In genomic region chr9:120389300-120389699, GRCh38 we compare ENCODE assay signal across 20 cellular contexts.
DNase-seq lines count a peak whose midpoint lies in the region; TF ChIP-seq lines count a peak whose summit lies in the region.
"Had no signal": no experiment of that assay in that cellular context is flagged by ENCODE, and none has a peak within 500 bp of the region (broad histone marks: within the 10 kb centered on the region; RNA-seq: fewer than 3 reads in every experiment).

No MANE protein-coding gene starts in this region.

- peaks cover 12 to 78% (median 71%) of the 10 kb centered on the region in 10 experiments for H3K4me1 ChIP-seq in BLaER1 treated with 17β-estradiol and CSF1 and Interleukin-3, amounts not matched to agents 10 nM and 100 nM
- H3K4me1 ChIP-seq in endodermal cell (ENCODE audit: control insufficient read depth, insufficient read depth, low read length): no peaks in the 10 kb centered on the region

- H3K4me3 Mint-ChIP-seq in endodermal cell (no peak overlapping the region), mesothelial cell of epicardium (no peak overlapping the region)
- H3K4me3 Mint-ChIP-seq: CD14-positive monocyte; CD8-positive, alpha-beta memory T cell; GM23338 had no signal

- H3K4me1 Mint-ChIP-seq in endodermal cell: no peaks in the 10 kb centered on the region
- peaks cover 39% of the 10 kb centered on the region for H3K4me1 Mint-ChIP-seq in mesothelial cell of epicardium
- H3K4me1 Mint-ChIP-seq: CD14-positive monocyte had no signal

- no peak overlapping the region for H3K4me3 ChIP-seq in BLaER1 treated with 17β-estradiol and CSF1 and Interleukin-3, amounts not matched to agents 10 nM and 100 nM
- no peak overlapping the region for H3K4me3 ChIP-seq in endodermal cell (ENCODE audit: low read length)
- H3K4me3 ChIP-seq: A549, GM23338, K562 had no signal

- DNase-seq in endodermal cell: no peak
- DNase-seq in mesothelial cell of epicardium (ENCODE audit: low spot score in 2 of 2, unreplicated experiment in 2 of 2): no peak
- no peak for DNase-seq in activated gamma-delta T cell treated with Interleukin-2 at 50 U/mL for 16 hours
- no peak for DNase-seq in activated T-cell treated with anti-CD3 and anti-CD28 coated beads, Interleukin-2, amount 50 U/mL, for 1 hour
- no peak for DNase-seq in stimulated activated CD4-positive, alpha-beta T cell treated with anti-CD3 and anti-CD28 coated beads, Interleukin-2, amount 100 ng/mL, for 48 hours
- DNase-seq: AML-193; CD8-positive, alpha-beta memory T cell; COR-L47; DMS 273 treated with DMSO at 0.1 percent for 48 hours; DMS79; GDM1; HCEC 1CT; IMR-90 had no signal

- H3K9ac ChIP-seq in BLaER1 treated with 17β-estradiol and CSF1 and Interleukin-3, amounts not matched to agents 10 nM and 100 nM: peak overlapping the region in 1 of 11 experiments; percentile 24; a peak in 1 of 22 replicates
- no peak overlapping the region for H3K9ac ChIP-seq in endodermal cell (ENCODE audit: extremely low read depth, low read length, poor library complexity, severe bottlenecking)

- TF ChIP-seq CTCF in 22Rv1 (IDR thresholded peaks at IDR 0.05) (no peak), endodermal cell (conservative IDR thresholded peaks at IDR 0.05) (no peak), mesothelial cell of epicardium (IDR thresholded peaks at IDR 0.05; ENCODE audit: unreplicated experiment) (no peak)

- peak overlapping the region; percentile 40 for H3K27ac Mint-ChIP-seq in endodermal cell
- peak overlapping the region; percentile 49 for H3K27ac Mint-ChIP-seq in mesothelial cell of epicardium
- H3K27ac Mint-ChIP-seq: CD8-positive, alpha-beta memory T cell had no signal

- H3K27me3 ChIP-seq in BLaER1 treated with 17β-estradiol and CSF1 and Interleukin-3, amounts not matched to agents 10 nM and 100 nM: no peaks in the 10 kb centered on the region
- H3K27me3 ChIP-seq in endodermal cell (ENCODE audit: control insufficient read depth, insufficient read depth, low read length, poor library complexity, severe bottlenecking): no peaks in the 10 kb centered on the region

- H3K9me3 Mint-ChIP-seq in endodermal cell (no peaks in the 10 kb centered on the region), mesothelial cell of epicardium (no peaks in the 10 kb centered on the region)
- H3K9me3 Mint-ChIP-seq: CD14-positive monocyte; CD8-positive, alpha-beta memory T cell; GM23338 had no signal

- H3K36me3 Mint-ChIP-seq in endodermal cell (ENCODE audit: low read depth) (peaks cover 60% of the 10 kb centered on the region), mesothelial cell of epicardium (peaks cover 24% of the 10 kb centered on the region)

- peaks cover 53 to 75% (median 60%) of the 10 kb centered on the region in 11 experiments for H3K36me3 ChIP-seq in BLaER1 treated with 17β-estradiol and CSF1 and Interleukin-3, amounts not matched to agents 10 nM and 100 nM
- H3K36me3 ChIP-seq in endodermal cell (ENCODE audit: control insufficient read depth, insufficient read depth, low read length): peaks cover 51% of the 10 kb centered on the region

- H3K27ac ChIP-seq in 22Rv1 (peak overlapping the region; percentile 31), endodermal cell (ENCODE audit: low read depth, low read length) (no peak overlapping the region)
- peak overlapping the region in 5 of 11 experiments; percentile 30 to 93 (median 92); a peak in 6 of 22 replicates for H3K27ac ChIP-seq in BLaER1 treated with 17β-estradiol and CSF1 and Interleukin-3, amounts not matched to agents 10 nM and 100 nM
- H3K27ac ChIP-seq: HL-60 had no signal

- H3K27me3 Mint-ChIP-seq in endodermal cell (ENCODE audit: insufficient read depth): peaks cover 3% of the 10 kb centered on the region
- H3K27me3 Mint-ChIP-seq in mesothelial cell of epicardium (ENCODE audit: low read depth): no peaks in the 10 kb centered on the region
- H3K27me3 Mint-ChIP-seq: CD8-positive, alpha-beta memory T cell had no signal

- H3K9me3 ChIP-seq in BLaER1 treated with 17β-estradiol and CSF1 and Interleukin-3, amounts not matched to agents 10 nM and 100 nM (replicated peaks in 1 of 11): no peaks in the 10 kb centered on the region
- H3K9me3 ChIP-seq in endodermal cell (ENCODE audit: control insufficient read depth, low read length): no peaks in the 10 kb centered on the region
- H3K9me3 ChIP-seq: A549 had no signal

- H3K4me2 ChIP-seq in BLaER1 treated with 17β-estradiol and CSF1 and Interleukin-3, amounts not matched to agents 10 nM and 100 nM: peak overlapping the region in 9 of 11 experiments; percentile 4 to 54 (median 42); a peak in 11 of 22 replicates
- H3K4me2 ChIP-seq: A549, GM23338 had no signal

- H4K20me1 ChIP-seq in BLaER1 treated with 17β-estradiol and CSF1 and Interleukin-3, amounts not matched to agents 10 nM and 100 nM: no peaks in the 10 kb centered on the region

- WGBS in endodermal cell (ENCODE audit: insufficient coverage in 1 of 2, insufficient read length in 1 of 2), 2 experiments: 92 to 100% methylated on average over 2 to 4 of the region's 4 CpGs
